Comparison of ENCODE assay signal across 19 cellular contexts in the genomic region with DNA sequence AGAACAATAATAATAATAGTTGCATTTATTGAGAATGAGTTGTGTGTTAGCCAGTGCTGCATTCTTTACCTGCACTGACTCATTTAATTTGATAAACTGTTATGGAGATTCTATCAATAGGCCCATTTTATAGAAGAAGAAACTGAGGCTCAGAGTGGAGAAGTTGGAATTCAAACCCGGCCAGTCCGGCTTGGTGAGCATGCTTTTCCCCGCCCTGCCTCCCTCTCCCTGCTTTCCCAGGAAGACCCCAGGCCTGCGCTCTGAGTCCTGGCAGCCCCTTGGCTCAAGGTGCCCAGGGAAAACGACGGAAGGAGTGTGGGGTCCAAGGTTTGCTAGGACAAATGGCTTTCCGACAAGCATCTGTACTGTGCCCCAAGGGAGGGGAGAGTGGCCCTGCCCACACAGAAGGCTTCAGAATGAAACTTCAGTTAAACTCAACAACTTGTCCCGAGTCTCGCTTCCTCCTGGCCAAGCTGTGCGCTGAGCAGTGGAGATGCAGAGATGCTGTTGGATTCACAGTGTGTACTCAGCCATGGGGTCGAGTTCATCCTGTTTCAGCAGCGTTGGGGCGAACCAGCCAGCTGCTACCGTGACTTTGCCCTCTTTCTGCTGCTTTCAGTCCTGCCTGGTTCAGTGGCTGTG. TPM values are rescaled to one million over a fixed set of nuclear protein-coding genes. Genes with fewer than 3 reads are reported as not detected.
DNase-seq lines count a peak whose midpoint lies in the region; ATAC-seq and TF ChIP-seq lines count a peak whose summit lies in the region.
"Had no signal": no experiment of that assay in that cellular context is flagged by ENCODE, and none has a peak within 500 bp of the region (broad histone marks: within the 10 kb centered on the region; RNA-seq: fewer than 3 reads in every experiment).

No MANE protein-coding gene starts in this region.

- no peak overlapping the region for H3K14ac ChIP-seq in IMR-90 (replicated peaks; ENCODE audit: low read depth, low read length)

- H3K9ac ChIP-seq in IMR-90 (ENCODE audit: low read depth, low read length): no peak overlapping the region

- intact Hi-C loops in IMR-90 (cut with micrococcal nuclease): no loop called here

- peak overlapping the region; percentile 63 for H2AFZ ChIP-seq in IMR-90 (replicated peaks; ENCODE audit: low read length, poor library complexity)

- no peaks in the 10 kb centered on the region for H3K36me3 ChIP-seq in IMR-90 (ENCODE audit: control insufficient read depth, insufficient read depth, low read length)
- H3K36me3 ChIP-seq: heart left ventricle, thoracic aorta had no signal

- no peak overlapping the region; the same call in 1 of the 2 replicates for H2AK5ac ChIP-seq in IMR-90 (ENCODE audit: low read depth, low read length)

- H3K4ac ChIP-seq in IMR-90 (ENCODE audit: low read depth, low read length): no peak overlapping the region

- no peaks in the 10 kb centered on the region for H3K9me3 ChIP-seq in IMR-90 (ENCODE audit: control insufficient read depth, insufficient read depth, low read length)
- H3K9me3 ChIP-seq: thoracic aorta had no signal

- no peak overlapping the region for H3K4me2 ChIP-seq in IMR-90 (ENCODE audit: low read depth, low read length)

- no peak overlapping the region for H2BK5ac ChIP-seq in IMR-90 (ENCODE audit: low read depth, low read length, poor library complexity, severe bottlenecking)

- peaks cover 16% of the 10 kb centered on the region for H3K27me3 ChIP-seq in IMR-90 (ENCODE audit: control insufficient read depth, insufficient read depth, low read length)

- no peak for TF ChIP-seq RAD21 in IMR-90 (IDR thresholded peaks at IDR 0.05; ENCODE audit: low read length)

- no peak overlapping the region for H4K8ac ChIP-seq in IMR-90 (ENCODE audit: low read depth in 2 of 2, low read length in 2 of 2)

- no peak overlapping the region for H3K18ac ChIP-seq in IMR-90 (ENCODE audit: low read depth, low read length)

- ATAC-seq in GM19438 (IDR thresholded peaks at IDR 0.05; ENCODE audit: low read depth, unreplicated experiment): peak; percentile 86
- no peak for ATAC-seq in IMR-90 (ENCODE audit: low read depth)
- ATAC-seq: heart left ventricle had no signal

- no peaks in the 10 kb centered on the region for H3K4me1 ChIP-seq in IMR-90 (ENCODE audit: control insufficient read depth, insufficient read depth, low read length)
- H3K4me1 ChIP-seq: heart left ventricle had no signal

- no peak overlapping the region for H3K56ac ChIP-seq in IMR-90 (ENCODE audit: extremely low read depth, insufficient read depth, low read length)

- no peaks in the 10 kb centered on the region; the same call in 1 of the 2 replicates for H3K9me1 ChIP-seq in IMR-90 (ENCODE audit: insufficient read depth, low read length)

- H4K91ac ChIP-seq in IMR-90 (ENCODE audit: insufficient read depth, low read depth, low read length): no peak overlapping the region

- BruUV-seq in IMR-90 (replicated peaks; lab: Mats Ljungman, UMichigan): no TSS peak

- no peak overlapping the region for H3K23ac ChIP-seq in IMR-90 (ENCODE audit: low read depth, low read length)

- no peaks in the 10 kb centered on the region; the same call in 1 of the 2 replicates for H4K20me1 ChIP-seq in IMR-90 (ENCODE audit: insufficient read depth, low read length)

- H2BK120ac ChIP-seq in IMR-90 (ENCODE audit: low read depth, low read length): no peak overlapping the region

- no peak overlapping the region for H3K4me3 ChIP-seq in IMR-90 (ENCODE audit: insufficient read depth, low read depth, low read length)
- H3K4me3 ChIP-seq: heart left ventricle, thoracic aorta had no signal

- in situ Hi-C loops in IMR-90 (cut with MboI; ENCODE audit: low sequenced_read_pairs) (no loop called here), ACHN (cut with HindIII; ENCODE audit: low pct_ligation_motif_present, low pct_unique_long_range_greater_than_20kb, low sequenced_read_pairs) (no loop called here)

- TF ChIP-seq POLR2A in IMR-90 (IDR thresholded peaks at IDR 0.05; ENCODE audit: low read depth, low read length): no peak

- no peak overlapping the region for H2BK20ac ChIP-seq in IMR-90 (ENCODE audit: low read depth, low read length)

- POLR2A ChIA-PET in IMR-90 (lab: Charles Lee; ENCODE audit: unreplicated experiment): interaction anchor here (0.5 kb wide), 1 partner anchor 1255 kb away, joined by 3 read pairs; no protein-coding TSS in a partner anchor

- peak; percentile 32 for DNase-seq in CD1c-positive myeloid dendritic cell (ENCODE audit: extremely low spot score)
- no peak for DNase-seq in IMR-90
- DNase-seq in germinal center (ENCODE audit: low spot score): peak; percentile 24
- no peak for DNase-seq in activated CD4-positive, alpha-beta T cell treated with anti-CD3 and anti-CD28 coated beads, Interleukin-2, amount 50 U/mL, for 4 hours
- no peak for DNase-seq in ACHN
- no peak for DNase-seq in stimulated activated CD4-positive, alpha-beta T cell treated with anti-CD3 and anti-CD28 coated beads, Interleukin-4, amount 100 ng/mL, for 24 hours
- no peak for DNase-seq in NCI-H1694 treated with DMSO at 0.1 percent for 48 hours (lab: John Stamatoyannopoulos, UW)
- DNase-seq: activated CD4-positive, alpha-beta T cell treated with anti-CD3 and anti-CD28 coated beads for 48 hours; activated T-cell treated with anti-CD3 and anti-CD28 coated beads, Interleukin-2, amount 50 U/mL, for 24 hours; heart left ventricle; NCI-H446; T-helper 2 cell had no signal

- CTCF ChIA-PET in IMR-90 (lab: Yijun Ruan, JAX): no interaction called here

- no peak overlapping the region for H2BK15ac ChIP-seq in IMR-90 (ENCODE audit: low read depth, low read length)

- no peak for TF ChIP-seq CTCF in IMR-90 (conservative IDR thresholded peaks at IDR 0.05; ENCODE audit: low read depth, low read length)

- H3K79me1 ChIP-seq in IMR-90 (ENCODE audit: low read depth in 1 of 2, low read length in 2 of 2): no peaks in the 10 kb centered on the region

- dilution Hi-C loops in IMR-90 (cut with HindIII; ENCODE audit: low sequenced_read_pairs, unreplicated experiment): no loop called here

- WGBS in IMR-90 (ENCODE audit: extremely low coverage in 2 of 2, insufficient read length in 1 of 2), 2 experiments: 40% methylated on average over 7 of the region's 14 CpGs; no CpG with 5 or more reads in 1 of the 2 experiments

- no peak overlapping the region for H4K5ac ChIP-seq in IMR-90 (ENCODE audit: low read depth, low read length)

- no peak overlapping the region for H3K27ac ChIP-seq in IMR-90 (ENCODE audit: insufficient read depth, low read length)
- H3K27ac ChIP-seq: heart left ventricle, thoracic aorta had no signal

- no peak overlapping the region for H2AK9ac ChIP-seq in IMR-90 (replicated peaks; ENCODE audit: low read depth, low read length, poor library complexity)

TF ChIP-seq in IMR-90, 13 proteins besides CTCF, POLR2A, EP300 and RAD21:
- TF ChIP-seq CHD1 (IDR thresholded peaks at IDR 0.05; ENCODE audit: low read depth, low read length): no peak
- no peak for TF ChIP-seq ELK1 (IDR thresholded peaks at IDR 0.05; ENCODE audit: borderline replicate concordance, low read depth, low read length)
- no peak for TF ChIP-seq MXI1 (IDR thresholded peaks at IDR 0.05; ENCODE audit: borderline replicate concordance, low read depth, low read length)
- no peak for TF ChIP-seq CEBPB (IDR thresholded peaks at IDR 0.05; ENCODE audit: low read depth, low read length)
- no peak for TF ChIP-seq FOS (IDR thresholded peaks at IDR 0.05; ENCODE audit: low read depth, low read length)
- TF ChIP-seq SMC3 (IDR thresholded peaks at IDR 0.05; ENCODE audit: low read depth, low read length): no peak
- TF ChIP-seq BHLHE40 (IDR thresholded peaks at IDR 0.05; ENCODE audit: low read depth, low read length): no peak
- no peak for TF ChIP-seq MAFK (IDR thresholded peaks at IDR 0.05; ENCODE audit: low read depth, low read length)
- no peak for TF ChIP-seq MAZ (IDR thresholded peaks at IDR 0.05; ENCODE audit: borderline replicate concordance, low read depth, low read length)
- no peak for TF ChIP-seq NFE2L2 (IDR thresholded peaks at IDR 0.05; ENCODE audit: low read depth, low read length)
- TF ChIP-seq USF2 (IDR thresholded peaks at IDR 0.05; ENCODE audit: low read depth, low read length): no peak
- TF ChIP-seq RFX5 (IDR thresholded peaks at IDR 0.05; ENCODE audit: low read depth, low read length): no peak
- no peak for TF ChIP-seq RCOR1 (IDR thresholded peaks at IDR 0.05; ENCODE audit: insufficient replicate concordance, low read length)
TF ChIP-seq in IMR-90: peak in this region for 0.

RNA-seq across cellular contexts. Expression of gene PADI6, which starts 23.3 kb away (rescaled TPM):
- total RNA-seq in IMR-90 (2012; rRNA removed): not detected in 2 replicates
- polyA plus RNA-seq in IMR-90 (2012; rRNA removed): not detected in 2 replicates
- polyA plus RNA-seq in IMR-90 (2012; cell fraction: cytosol; rRNA removed): not detected in 2 replicates
- not detected in 2 replicates for polyA plus RNA-seq in IMR-90 (2012; cell fraction: nucleus; rRNA removed; ENCODE audit: low replicate concordance)
- total RNA-seq: epithelial cell of proximal tubule, heart left ventricle, kidney epithelial cell, mucosa of gallbladder, thoracic aorta had no signal
- polyA plus RNA-seq: adipose tissue, heart left ventricle, IgD-negative memory B cell had no signal

RNA-seq across cellular contexts. Expression of gene PADI4, which starts 40.7 kb away (rescaled TPM):
- not detected in 2 replicates for total RNA-seq in IMR-90 (2012; rRNA removed)
- not detected in 2 replicates for polyA plus RNA-seq in IMR-90 (2012; rRNA removed)
- not detected in 2 replicates for polyA plus RNA-seq in IMR-90 (2012; cell fraction: cytosol; rRNA removed)
- not detected in 2 replicates for polyA plus RNA-seq in IMR-90 (2012; cell fraction: nucleus; rRNA removed; ENCODE audit: low replicate concordance)
- total RNA-seq: epithelial cell of proximal tubule, kidney epithelial cell had no signal

Comparison
In these comparisons a context has a peak if more than half of its experiments do, and no peak if none do; other contexts are left out.
1. DNase-seq: peak in CD1c-positive myeloid dendritic cell (single experiment) and germinal center (single experiment); none in IMR-90 (single experiment), activated CD4-positive, alpha-beta T cell treated with anti-CD3 and anti-CD28 coated beads, Interleukin-2, amount 50 U/mL, for 4 hours (0 of 2), ACHN (single experiment), stimulated activated CD4-positive, alpha-beta T cell treated with anti-CD3 and anti-CD28 coated beads, Interleukin-4, amount 100 ng/mL, for 24 hours (single experiment) and NCI-H1694 treated with DMSO at 0.1 percent for 48 hours (single experiment).